1 cellular context compared by ENCODE assay signal in the genomic region with DNA sequence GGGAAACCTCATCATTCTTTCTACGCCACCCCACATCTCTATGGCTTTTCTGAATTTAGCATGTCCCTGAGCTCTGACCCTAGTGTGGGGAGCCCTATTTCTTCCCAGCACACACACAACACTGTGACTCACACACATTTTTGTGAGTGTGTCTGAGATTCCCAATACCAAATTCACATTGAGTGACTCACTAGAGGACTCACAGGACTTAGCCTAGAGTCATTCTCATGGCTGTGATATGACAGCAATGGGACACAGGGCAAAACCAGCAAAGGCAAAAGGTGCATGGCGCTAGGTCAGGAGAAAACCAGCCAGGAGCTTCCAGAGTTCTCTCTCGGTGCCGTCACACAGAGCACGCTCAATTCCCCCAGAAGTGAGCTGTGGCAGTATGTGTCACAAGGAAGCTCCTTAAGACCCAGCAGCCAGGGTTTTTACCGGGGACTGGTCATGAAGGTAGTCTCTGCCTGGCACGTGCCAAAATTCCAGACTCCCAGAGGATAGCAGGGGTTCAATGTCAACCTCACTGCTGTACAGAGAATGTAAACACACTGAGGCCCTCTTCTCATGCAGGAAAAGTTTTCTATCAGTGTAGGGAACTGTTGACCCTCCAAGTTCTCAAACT.
TF ChIP-seq lines count a peak whose summit lies in the region.

No MANE protein-coding gene starts in this region.

TF ChIP-seq in H1, 55 proteins besides CTCF, POLR2A, EP300 and RAD21:
- TF ChIP-seq CBX5 (IDR thresholded peaks at IDR 0.05; ENCODE audit: low read depth, low read length) (no peak), BRCA1 (IDR thresholded peaks at IDR 0.05; ENCODE audit: low read depth, low read length) (no peak), FOSL1 (IDR thresholded peaks at IDR 0.05; ENCODE audit: insufficient read depth, low read depth, low read length) (no peak), SP2 (IDR thresholded peaks at IDR 0.05; ENCODE audit: low read length) (no peak), JUN (IDR thresholded peaks at IDR 0.05; ENCODE audit: low read depth, low read length) (no peak), SIN3A (conservative IDR thresholded peaks at IDR 0.05 in 1 of 2, IDR thresholded peaks at IDR 0.05 in 1 of 2; ENCODE audit: low read depth in 1 of 2, low read length in 2 of 2) (no peak), HDAC2 (IDR thresholded peaks at IDR 0.05; ENCODE audit: borderline replicate concordance in 1 of 2, low read depth in 2 of 2, low read length in 2 of 2) (no peak), MAFK (IDR thresholded peaks at IDR 0.05; ENCODE audit: low read depth, low read length) (no peak), HDAC6 (IDR thresholded peaks at IDR 0.05; ENCODE audit: low read depth, low read length) (no peak), TCF12 (IDR thresholded peaks at IDR 0.05; ENCODE audit: low read depth, low read length) (no peak), CHD1 (IDR thresholded peaks at IDR 0.05; ENCODE audit: low read depth, low read length) (no peak), GABPA (IDR thresholded peaks at IDR 0.05; ENCODE audit: borderline replicate concordance, insufficient read depth, low read length) (no peak), TEAD4 (IDR thresholded peaks at IDR 0.05; ENCODE audit: low read depth, low read length) (no peak), KDM4A (IDR thresholded peaks at IDR 0.05; ENCODE audit: low read depth, low read length, severe bottlenecking) (no peak), YY1 (IDR thresholded peaks at IDR 0.05; ENCODE audit: low read depth, low read length) (no peak), POU5F1 (IDR thresholded peaks at IDR 0.05; ENCODE audit: low read depth, low read length) (no peak)
- TF ChIP-seq, protein P1, sequence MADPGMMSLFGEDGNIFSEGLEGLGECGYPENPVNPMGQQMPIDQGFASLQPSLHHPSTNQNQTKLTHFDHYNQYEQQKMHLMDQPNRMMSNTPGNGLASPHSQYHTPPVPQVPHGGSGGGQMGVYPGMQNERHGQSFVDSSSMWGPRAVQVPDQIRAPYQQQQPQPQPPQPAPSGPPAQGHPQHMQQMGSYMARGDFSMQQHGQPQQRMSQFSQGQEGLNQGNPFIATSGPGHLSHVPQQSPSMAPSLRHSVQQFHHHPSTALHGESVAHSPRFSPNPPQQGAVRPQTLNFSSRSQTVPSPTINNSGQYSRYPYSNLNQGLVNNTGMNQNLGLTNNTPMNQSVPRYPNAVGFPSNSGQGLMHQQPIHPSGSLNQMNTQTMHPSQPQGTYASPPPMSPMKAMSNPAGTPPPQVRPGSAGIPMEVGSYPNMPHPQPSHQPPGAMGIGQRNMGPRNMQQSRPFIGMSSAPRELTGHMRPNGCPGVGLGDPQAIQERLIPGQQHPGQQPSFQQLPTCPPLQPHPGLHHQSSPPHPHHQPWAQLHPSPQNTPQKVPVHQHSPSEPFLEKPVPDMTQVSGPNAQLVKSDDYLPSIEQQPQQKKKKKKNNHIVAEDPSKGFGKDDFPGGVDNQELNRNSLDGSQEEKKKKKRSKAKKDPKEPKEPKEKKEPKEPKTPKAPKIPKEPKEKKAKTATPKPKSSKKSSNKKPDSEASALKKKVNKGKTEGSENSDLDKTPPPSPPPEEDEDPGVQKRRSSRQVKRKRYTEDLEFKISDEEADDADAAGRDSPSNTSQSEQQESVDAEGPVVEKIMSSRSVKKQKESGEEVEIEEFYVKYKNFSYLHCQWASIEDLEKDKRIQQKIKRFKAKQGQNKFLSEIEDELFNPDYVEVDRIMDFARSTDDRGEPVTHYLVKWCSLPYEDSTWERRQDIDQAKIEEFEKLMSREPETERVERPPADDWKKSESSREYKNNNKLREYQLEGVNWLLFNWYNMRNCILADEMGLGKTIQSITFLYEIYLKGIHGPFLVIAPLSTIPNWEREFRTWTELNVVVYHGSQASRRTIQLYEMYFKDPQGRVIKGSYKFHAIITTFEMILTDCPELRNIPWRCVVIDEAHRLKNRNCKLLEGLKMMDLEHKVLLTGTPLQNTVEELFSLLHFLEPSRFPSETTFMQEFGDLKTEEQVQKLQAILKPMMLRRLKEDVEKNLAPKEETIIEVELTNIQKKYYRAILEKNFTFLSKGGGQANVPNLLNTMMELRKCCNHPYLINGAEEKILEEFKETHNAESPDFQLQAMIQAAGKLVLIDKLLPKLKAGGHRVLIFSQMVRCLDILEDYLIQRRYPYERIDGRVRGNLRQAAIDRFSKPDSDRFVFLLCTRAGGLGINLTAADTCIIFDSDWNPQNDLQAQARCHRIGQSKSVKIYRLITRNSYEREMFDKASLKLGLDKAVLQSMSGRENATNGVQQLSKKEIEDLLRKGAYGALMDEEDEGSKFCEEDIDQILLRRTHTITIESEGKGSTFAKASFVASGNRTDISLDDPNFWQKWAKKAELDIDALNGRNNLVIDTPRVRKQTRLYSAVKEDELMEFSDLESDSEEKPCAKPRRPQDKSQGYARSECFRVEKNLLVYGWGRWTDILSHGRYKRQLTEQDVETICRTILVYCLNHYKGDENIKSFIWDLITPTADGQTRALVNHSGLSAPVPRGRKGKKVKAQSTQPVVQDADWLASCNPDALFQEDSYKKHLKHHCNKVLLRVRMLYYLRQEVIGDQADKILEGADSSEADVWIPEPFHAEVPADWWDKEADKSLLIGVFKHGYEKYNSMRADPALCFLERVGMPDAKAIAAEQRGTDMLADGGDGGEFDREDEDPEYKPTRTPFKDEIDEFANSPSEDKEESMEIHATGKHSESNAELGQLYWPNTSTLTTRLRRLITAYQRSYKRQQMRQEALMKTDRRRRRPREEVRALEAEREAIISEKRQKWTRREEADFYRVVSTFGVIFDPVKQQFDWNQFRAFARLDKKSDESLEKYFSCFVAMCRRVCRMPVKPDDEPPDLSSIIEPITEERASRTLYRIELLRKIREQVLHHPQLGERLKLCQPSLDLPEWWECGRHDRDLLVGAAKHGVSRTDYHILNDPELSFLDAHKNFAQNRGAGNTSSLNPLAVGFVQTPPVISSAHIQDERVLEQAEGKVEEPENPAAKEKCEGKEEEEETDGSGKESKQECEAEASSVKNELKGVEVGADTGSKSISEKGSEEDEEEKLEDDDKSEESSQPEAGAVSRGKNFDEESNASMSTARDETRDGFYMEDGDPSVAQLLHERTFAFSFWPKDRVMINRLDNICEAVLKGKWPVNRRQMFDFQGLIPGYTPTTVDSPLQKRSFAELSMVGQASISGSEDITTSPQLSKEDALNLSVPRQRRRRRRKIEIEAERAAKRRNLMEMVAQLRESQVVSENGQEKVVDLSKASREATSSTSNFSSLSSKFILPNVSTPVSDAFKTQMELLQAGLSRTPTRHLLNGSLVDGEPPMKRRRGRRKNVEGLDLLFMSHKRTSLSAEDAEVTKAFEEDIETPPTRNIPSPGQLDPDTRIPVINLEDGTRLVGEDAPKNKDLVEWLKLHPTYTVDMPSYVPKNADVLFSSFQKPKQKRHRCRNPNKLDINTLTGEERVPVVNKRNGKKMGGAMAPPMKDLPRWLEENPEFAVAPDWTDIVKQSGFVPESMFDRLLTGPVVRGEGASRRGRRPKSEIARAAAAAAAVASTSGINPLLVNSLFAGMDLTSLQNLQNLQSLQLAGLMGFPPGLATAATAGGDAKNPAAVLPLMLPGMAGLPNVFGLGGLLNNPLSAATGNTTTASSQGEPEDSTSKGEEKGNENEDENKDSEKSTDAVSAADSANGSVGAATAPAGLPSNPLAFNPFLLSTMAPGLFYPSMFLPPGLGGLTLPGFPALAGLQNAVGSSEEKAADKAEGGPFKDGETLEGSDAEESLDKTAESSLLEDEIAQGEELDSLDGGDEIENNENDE (IDR thresholded peaks at IDR 0.05; ENCODE audit: insufficient replicate concordance, low read length) = no peak
- TF ChIP-seq, protein P2, sequence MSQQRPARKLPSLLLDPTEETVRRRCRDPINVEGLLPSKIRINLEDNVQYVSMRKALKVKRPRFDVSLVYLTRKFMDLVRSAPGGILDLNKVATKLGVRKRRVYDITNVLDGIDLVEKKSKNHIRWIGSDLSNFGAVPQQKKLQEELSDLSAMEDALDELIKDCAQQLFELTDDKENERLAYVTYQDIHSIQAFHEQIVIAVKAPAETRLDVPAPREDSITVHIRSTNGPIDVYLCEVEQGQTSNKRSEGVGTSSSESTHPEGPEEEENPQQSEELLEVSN (IDR thresholded peaks at IDR 0.05) = no peak
- TF ChIP-seq, protein P3, sequence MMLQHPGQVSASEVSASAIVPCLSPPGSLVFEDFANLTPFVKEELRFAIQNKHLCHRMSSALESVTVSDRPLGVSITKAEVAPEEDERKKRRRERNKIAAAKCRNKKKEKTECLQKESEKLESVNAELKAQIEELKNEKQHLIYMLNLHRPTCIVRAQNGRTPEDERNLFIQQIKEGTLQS (IDR thresholded peaks at IDR 0.05; ENCODE audit: insufficient read depth, low read depth, low read length) = no peak
- TF ChIP-seq, protein P4, sequence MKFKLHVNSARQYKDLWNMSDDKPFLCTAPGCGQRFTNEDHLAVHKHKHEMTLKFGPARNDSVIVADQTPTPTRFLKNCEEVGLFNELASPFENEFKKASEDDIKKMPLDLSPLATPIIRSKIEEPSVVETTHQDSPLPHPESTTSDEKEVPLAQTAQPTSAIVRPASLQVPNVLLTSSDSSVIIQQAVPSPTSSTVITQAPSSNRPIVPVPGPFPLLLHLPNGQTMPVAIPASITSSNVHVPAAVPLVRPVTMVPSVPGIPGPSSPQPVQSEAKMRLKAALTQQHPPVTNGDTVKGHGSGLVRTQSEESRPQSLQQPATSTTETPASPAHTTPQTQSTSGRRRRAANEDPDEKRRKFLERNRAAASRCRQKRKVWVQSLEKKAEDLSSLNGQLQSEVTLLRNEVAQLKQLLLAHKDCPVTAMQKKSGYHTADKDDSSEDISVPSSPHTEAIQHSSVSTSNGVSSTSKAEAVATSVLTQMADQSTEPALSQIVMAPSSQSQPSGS (IDR thresholded peaks at IDR 0.05; ENCODE audit: low read length) = no peak
